Comparison of ENCODE assay signal across 19 cellular contexts in the genomic region with DNA sequence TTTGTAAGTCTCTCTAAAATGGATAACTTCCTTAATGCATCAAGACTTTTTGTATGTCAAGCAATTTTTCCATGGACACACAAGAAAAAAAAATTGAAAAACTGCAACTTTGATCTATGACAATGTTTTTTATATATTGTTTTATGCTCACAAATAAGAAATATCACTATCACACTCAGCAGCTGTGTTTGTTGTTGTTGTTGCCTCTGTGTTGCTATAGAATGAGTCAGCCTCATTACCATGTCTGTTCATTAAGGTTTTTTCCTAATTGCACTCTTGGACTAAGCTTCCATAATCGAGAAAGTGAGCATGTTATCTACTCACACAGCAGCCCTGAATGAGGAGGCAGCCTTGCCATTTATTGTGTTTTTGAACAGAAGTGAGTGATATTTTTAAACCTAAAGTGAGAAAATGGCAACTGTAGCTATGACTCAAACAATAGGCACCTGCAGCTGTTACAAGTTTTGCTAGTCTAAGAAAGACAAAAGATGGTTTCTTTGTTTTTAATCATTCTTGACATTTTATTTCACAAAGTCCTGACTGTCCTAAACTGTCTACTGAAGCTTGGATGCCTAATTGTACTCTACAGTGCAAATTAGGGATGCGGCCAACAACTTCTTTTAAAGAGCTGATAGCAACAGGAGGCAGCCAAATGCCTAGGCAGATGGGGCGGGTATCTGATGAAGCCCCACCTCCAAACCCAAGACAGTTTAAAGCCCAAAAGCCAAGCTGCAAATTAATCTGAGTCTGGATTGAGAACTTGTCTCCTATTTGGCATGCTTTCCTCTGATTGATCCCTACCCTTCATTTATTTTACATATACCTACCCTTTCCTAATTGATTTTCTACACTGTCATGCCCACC.
A peak's percentile ranks its signal among the peaks of the same experiment; 100 is the strongest.
DNase-seq lines count a peak whose midpoint lies in the region; ATAC-seq lines count a peak whose summit lies in the region.
"Had no signal": no experiment of that assay in that cellular context is flagged by ENCODE, and none has a peak within 500 bp of the region (broad histone marks: within the 10 kb centered on the region; RNA-seq: fewer than 3 reads in every experiment).

No MANE protein-coding gene starts in this region.

- DNase-seq in DMS 273 (lab: John Stamatoyannopoulos, UW; ENCODE audit: unreplicated experiment) (peak; percentile 17), DMS 273 treated with DMSO at 0.1 percent for 48 hours (lab: John Stamatoyannopoulos, UW) (no peak), adipocyte (ENCODE audit: low read depth) (peak; percentile 1), inferior parietal cortex (ENCODE audit: extremely low spot score) (peak; percentile 11), superior temporal gyrus (ENCODE audit: extremely low spot score) (peak; percentile 45), DMS53 treated with DMSO at 0.1 percent for 48 hours (lab: John Stamatoyannopoulos, UW; ENCODE audit: unreplicated experiment) (no peak), NCI-H1694 treated with DMSO at 0.1 percent for 48 hours (lab: John Stamatoyannopoulos, UW) (no peak)
- DNase-seq: Calu3; CD4-positive, alpha-beta memory T cell; GDM1; NCI-H1048; NCI-H146; NCI-H2081 treated with DMSO at 0.1 percent for 48 hours; NCI-H510A treated with DMSO at 0.1 percent for 48 hours; Peyer's patch had no signal

- no peak overlapping the region for H3K9ac ChIP-seq in adipocyte (ENCODE audit: low read length)

- no peak for ATAC-seq in HG03095 (IDR thresholded peaks at IDR 0.05; ENCODE audit: unreplicated experiment)
- ATAC-seq: K562, Right ventricle myocardium inferior had no signal

- H3K4me1 ChIP-seq in adipocyte (ENCODE audit: control insufficient read depth, insufficient read depth, low read length): no peaks in the 10 kb centered on the region
- H3K4me1 ChIP-seq: Peyer's patch had no signal

- H3K4me3 ChIP-seq in adipocyte (ENCODE audit: low read length): no peak overlapping the region
- H3K4me3 ChIP-seq: K562, Peyer's patch, SK-N-MC had no signal

- no peaks in the 10 kb centered on the region for H3K36me3 ChIP-seq in adipocyte (ENCODE audit: control insufficient read depth, insufficient read depth, low read length, severe bottlenecking)
- H3K36me3 ChIP-seq: Peyer's patch had no signal

- H3K27me3 ChIP-seq in adipocyte (replicated peaks; ENCODE audit: control insufficient read depth, insufficient read depth, low read length): no peaks in the 10 kb centered on the region
- H3K27me3 ChIP-seq: Peyer's patch had no signal

- no peaks in the 10 kb centered on the region for H3K9me3 ChIP-seq in adipocyte (ENCODE audit: control insufficient read depth, low read length)
- H3K9me3 ChIP-seq: Peyer's patch had no signal

Comparison
In these comparisons a context has a peak if more than half of its experiments do, and no peak if none do; other contexts are left out.
1. DNase-seq: peak in DMS 273 (single experiment), adipocyte (single experiment), inferior parietal cortex (single experiment) and superior temporal gyrus (single experiment); none in DMS 273 treated with DMSO at 0.1 percent for 48 hours (single experiment), DMS53 treated with DMSO at 0.1 percent for 48 hours (single experiment) and NCI-H1694 treated with DMSO at 0.1 percent for 48 hours (single experiment).